ENCODE assay signal across 23 cellular contexts in the genomic region with DNA sequence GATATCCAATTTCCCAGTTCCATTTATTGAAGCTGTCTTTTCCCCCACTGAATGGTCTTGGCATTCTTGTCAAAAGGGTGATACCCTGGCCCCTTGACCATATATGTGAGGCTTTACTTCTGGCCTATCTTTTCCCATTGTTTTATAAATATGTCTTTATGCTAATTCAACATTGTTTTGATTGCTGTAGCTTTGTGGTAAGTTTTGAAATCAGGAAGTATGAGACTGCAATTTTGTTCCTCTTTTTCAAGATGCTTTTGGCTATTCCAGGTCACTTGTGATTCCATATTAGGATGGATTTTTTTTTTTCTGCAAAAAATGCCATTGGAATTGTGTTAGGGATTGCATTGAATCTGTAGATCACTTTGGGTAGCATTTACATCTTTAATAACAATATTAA.
"Had no signal": no experiment of that assay in that cellular context is flagged by ENCODE, and none has a peak within 500 bp of the region (broad histone marks: within the 10 kb centered on the region; RNA-seq: fewer than 3 reads in every experiment).

No MANE protein-coding gene starts in this region.

- H3K4me1 ChIP-seq: ascending aorta, breast epithelium, gastrocnemius medialis, neural progenitor cell, spleen, stomach, testis, upper lobe of left lung had no signal

- H2AFZ ChIP-seq: neural progenitor cell had no signal

- H3K9me3 Mint-ChIP-seq: activated naive CD8-positive, alpha-beta T cell treated with anti-CD3 and anti-CD28 coated beads, Interleukin-2, amount 50 U/mL, for 24 hours; effector memory CD8-positive, alpha-beta T cell had no signal

- H3K4me2 ChIP-seq: neural progenitor cell had no signal

- H3K27ac ChIP-seq: ascending aorta, breast epithelium, epithelial cell of prostate, gastrocnemius medialis, heart left ventricle, neural progenitor cell, ovary, stomach, testis, upper lobe of left lung, WERI-Rb-1 had no signal

- H3K27me3 Mint-ChIP-seq: activated naive CD8-positive, alpha-beta T cell treated with anti-CD3 and anti-CD28 coated beads, Interleukin-2, amount 50 U/mL, for 24 hours; effector memory CD8-positive, alpha-beta T cell had no signal

- H3K9me3 ChIP-seq: ascending aorta, breast epithelium, gastrocnemius medialis, heart left ventricle, ovary, testis, upper lobe of left lung had no signal

- H3K27me3 ChIP-seq: ascending aorta, breast epithelium, gastrocnemius medialis, heart left ventricle, neural progenitor cell, ovary, stomach, testis, upper lobe of left lung had no signal

- H3K36me3 ChIP-seq: ascending aorta, breast epithelium, gastrocnemius medialis, heart left ventricle, ovary, spleen, stomach, upper lobe of left lung had no signal

- H3K9ac ChIP-seq: neural progenitor cell had no signal

- H3K4me1 Mint-ChIP-seq: activated naive CD8-positive, alpha-beta T cell treated with anti-CD3 and anti-CD28 coated beads, Interleukin-2, amount 50 U/mL, for 24 hours; neural progenitor cell had no signal

- H3K27ac Mint-ChIP-seq: activated naive CD4-positive, alpha-beta T cell treated with anti-CD3 and anti-CD28 coated beads for 36 hours; activated naive CD8-positive, alpha-beta T cell treated with anti-CD3 and anti-CD28 coated beads, Interleukin-2, amount 50 U/mL, for 24 hours; activated T-helper 2 cell treated with anti-CD3 and anti-CD28 coated beads, Interferon-gamma antibody, Interleukin-2, Interleukin-4, amounts not matched to agents 10 μg/mL and 5 μg/mL and 100 μg/mL, durations not matched to agents 14 hours and 24 hours and 36 hours; effector memory CD8-positive, alpha-beta T cell; neural progenitor cell had no signal

- H3K4me3 Mint-ChIP-seq: activated naive CD4-positive, alpha-beta T cell treated with anti-CD3 and anti-CD28 coated beads for 36 hours; activated naive CD8-positive, alpha-beta T cell treated with anti-CD3 and anti-CD28 coated beads, Interleukin-2, amount 50 U/mL, for 24 hours; effector memory CD8-positive, alpha-beta T cell; neural progenitor cell had no signal

- H3K4me3 ChIP-seq: ascending aorta, breast epithelium, gastrocnemius medialis, heart left ventricle, lung, neural progenitor cell, ovary, spleen, stomach, testis, upper lobe of left lung had no signal

- DNase-seq: activated CD4-positive, alpha-beta T cell treated with anti-CD3 and anti-CD28 coated beads, Interleukin-2, amount 50 U/mL, for 48 hours; activated naive CD4-positive, alpha-beta T cell treated with anti-CD3 and anti-CD28 coated beads for 36 hours; activated naive CD8-positive, alpha-beta T cell treated with anti-CD3 and anti-CD28 coated beads, Interleukin-2, amount 50 U/mL, for 24 hours; activated T-cell treated with anti-CD3 and anti-CD28 coated beads, Interleukin-2, amount 50 U/mL, for 1 hour; dermis blood vessel endothelial cell; effector memory CD8-positive, alpha-beta T cell; gastrocnemius medialis; heart left ventricle; left colon; midbrain; ovary; spleen; stomach; T-helper 9 cell; testis; upper lobe of left lung; WERI-Rb-1 had no signal
